ENCODE assay signal across 21 cellular contexts in the genomic region with DNA sequence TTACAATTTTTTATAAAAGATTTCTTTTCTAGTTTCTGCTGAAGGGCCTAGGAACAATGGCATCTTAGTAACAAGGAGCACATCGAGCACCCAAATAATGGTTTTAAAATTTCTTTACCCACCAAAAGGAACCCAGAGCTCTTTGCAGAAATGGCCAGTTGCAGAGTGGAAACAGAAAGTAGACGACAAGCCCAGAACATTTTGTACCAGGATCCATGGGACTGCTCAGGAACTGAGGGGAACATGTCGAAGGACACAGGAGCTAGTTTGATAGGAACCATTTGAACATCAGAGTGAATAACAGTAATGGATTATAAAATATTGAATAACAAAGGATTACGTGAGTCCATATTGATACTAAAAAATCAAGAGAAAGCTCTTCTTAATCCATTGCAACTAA. TPM values are rescaled to one million over a fixed set of nuclear protein-coding genes. Genes with fewer than 3 reads are reported as not detected.
DNase-seq lines count a peak whose midpoint lies in the region; ATAC-seq, FAIRE-seq and TF ChIP-seq lines count a peak whose summit lies in the region.
"Had no signal": no experiment of that assay in that cellular context is flagged by ENCODE, and none has a peak within 500 bp of the region (broad histone marks: within the 10 kb centered on the region; RNA-seq: fewer than 3 reads in every experiment).

No MANE protein-coding gene starts in this region.

- H3K27me3 ChIP-seq in PC-9 (ENCODE audit: insufficient read depth, low read depth) (no peaks in the 10 kb centered on the region), astrocyte (ENCODE audit: insufficient read depth, low read length) (no peaks in the 10 kb centered on the region), right lobe of liver (no peaks in the 10 kb centered on the region), transverse colon (no peaks in the 10 kb centered on the region)

- no peaks in the 10 kb centered on the region for H3K9me2 ChIP-seq in PC-9 (ENCODE audit: insufficient read depth)

- ATAC-seq in left ventricle myocardium superior (peak; percentile 56), Right ventricle myocardium superior (ENCODE audit: poor library complexity) (no peak), right lobe of liver (peak in 3 of 4 donors; percentile 34 to 53 (median 42)), omental fat pad (ENCODE audit: low FRiP score) (no peak)

- H3K27ac Mint-ChIP-seq in astrocyte (ENCODE audit: unreplicated experiment) = peak overlapping the region; percentile 35
- H3K27ac Mint-ChIP-seq: HFFc6 had no signal

- no peak overlapping the region for H3K9ac ChIP-seq in astrocyte (ENCODE audit: low read length)

- H3K36me3 ChIP-seq in PC-9 (ENCODE audit: low read depth) (no peaks in the 10 kb centered on the region), astrocyte (ENCODE audit: insufficient read depth, low read length) (no peaks in the 10 kb centered on the region), right lobe of liver (no peaks in the 10 kb centered on the region), transverse colon (no peaks in the 10 kb centered on the region)
- H3K36me3 ChIP-seq: HAP-1 had no signal

- no peak overlapping the region for H3K27ac ChIP-seq in PC-9
- H3K27ac ChIP-seq in astrocyte (ENCODE audit: low read depth, low read length) = no peak overlapping the region
- peak overlapping the region in 1 of 3 donors; percentile 25 for H3K27ac ChIP-seq in right lobe of liver
- no peak overlapping the region for H3K27ac ChIP-seq in transverse colon

- peaks cover 56% of the 10 kb centered on the region for H3K4me1 Mint-ChIP-seq in astrocyte (ENCODE audit: low read depth, unreplicated experiment)

- H2AFZ ChIP-seq in PC-9 (no peak overlapping the region), astrocyte (ENCODE audit: low read depth, low read length) (no peak overlapping the region)

- DNase-seq in left ventricle myocardium superior (no peak), Right ventricle myocardium superior (no peak), PC-9 (no peak), astrocyte (ENCODE audit: low read depth) (no peak), right lobe of liver (no peak), NCI-H524 treated with DMSO at 0.1 percent for 48 hours (lab: John Stamatoyannopoulos, UW) (no peak), transverse colon (no peak), omental fat pad (ENCODE audit: low spot score) (no peak)
- DNase-seq: 8988T; C1 segment of cervical spinal cord; Calu3; CD4-positive, alpha-beta memory T cell; COR-L47; DMS53; DND-41; GOT3; HFFc6 had no signal

- intact Hi-C loops in left ventricle myocardium superior (cut with micrococcal nuclease) (no loop called here), Right ventricle myocardium superior (cut with DNase I) (no loop called here), PC-9 (cut with micrococcal nuclease; ENCODE audit: unreplicated experiment) (no loop called here), right lobe of liver (cut with DNase I) (no loop called here), transverse colon (cut with DNase I; ENCODE audit: low total_unique reads) (no loop called here)

- TF ChIP-seq POLR2A in right lobe of liver (IDR thresholded peaks at IDR 0.05) (no peak), transverse colon (IDR thresholded peaks at IDR 0.05) (no peak)

- TF ChIP-seq EP300 in transverse colon (IDR thresholded peaks at IDR 0.05; ENCODE audit: low read depth) = no peak

- TF ChIP-seq CTCF in PC-9 (conservative IDR thresholded peaks at IDR 0.05) (no peak), astrocyte (IDR thresholded peaks at IDR 0.05; ENCODE audit: insufficient read depth, low read depth, low read length) (no peak), right lobe of liver (IDR thresholded peaks at IDR 0.05) (no peak), transverse colon (IDR thresholded peaks at IDR 0.05) (no peak), omental fat pad (IDR thresholded peaks at IDR 0.05) (no peak)

- H3K9me3 ChIP-seq in PC-9 (ENCODE audit: insufficient read depth, low read depth) (no peaks in the 10 kb centered on the region; the same call in 1 of the 2 replicates), astrocyte (ENCODE audit: insufficient read depth, low read depth, low read length) (no peaks in the 10 kb centered on the region), right lobe of liver (no peaks in the 10 kb centered on the region), transverse colon (no peaks in the 10 kb centered on the region)
- H3K9me3 ChIP-seq: HAP-1 had no signal

- FAIRE-seq in astrocyte (lab: Jason Lieb, UNC) = no peak
- FAIRE-seq: G401.6, GM12892, H54 had no signal

- H3K4me2 ChIP-seq in PC-9 (no peak overlapping the region), astrocyte (ENCODE audit: low read length) (no peak overlapping the region)

- H3K4me3 ChIP-seq in PC-9 (no peak overlapping the region), astrocyte (ENCODE audit: insufficient read depth, low read depth, low read length) (no peak overlapping the region), right lobe of liver (no peak overlapping the region), transverse colon (no peak overlapping the region)
- H3K4me3 ChIP-seq: HAP-1 had no signal

- peaks cover 61% of the 10 kb centered on the region for H3K4me1 ChIP-seq in PC-9 (replicated peaks; ENCODE audit: insufficient read depth)
- peaks cover 36% of the 10 kb centered on the region for H3K4me1 ChIP-seq in astrocyte (ENCODE audit: insufficient read depth, low read length)
- peaks cover 0 to 30% (median 9%) of the 10 kb centered on the region in 4 donors for H3K4me1 ChIP-seq in right lobe of liver
- peaks cover 4 to 41% (median 12%) of the 10 kb centered on the region in 4 donors for H3K4me1 ChIP-seq in transverse colon

- peaks cover 80% of the 10 kb centered on the region for H3K79me2 ChIP-seq in PC-9 (ENCODE audit: low read depth)
- peaks cover 100% of the 10 kb centered on the region for H3K79me2 ChIP-seq in astrocyte (ENCODE audit: insufficient read depth, low read length)

- H4K20me1 ChIP-seq in PC-9 (ENCODE audit: insufficient read depth) (no peaks in the 10 kb centered on the region), astrocyte (ENCODE audit: insufficient read depth, low read length) (peaks cover 92% of the 10 kb centered on the region)

- POLR2A ChIA-PET in PC-9 (lab: Charles Lee; ENCODE audit: unreplicated experiment) = interaction anchor here (0.6 kb wide), 1 partner anchor 18 kb away, joined by 3 read pairs; no protein-coding TSS in a partner anchor

- 52% methylated on average over 4 of the region's 4 CpGs for WGBS in right lobe of liver (ENCODE audit: insufficient coverage, low coverage, low lambda C conversion rate, missing lambda C conversion rate)
- 81 to 84% methylated on average over 3 to 4 of the region's 4 CpGs for WGBS in transverse colon (ENCODE audit: low coverage in 1 of 2), 2 donors

- H3K9me3 Mint-ChIP-seq in astrocyte (ENCODE audit: unreplicated experiment) = no peaks in the 10 kb centered on the region
- H3K9me3 Mint-ChIP-seq: HFFc6 had no signal

- CTCF ChIA-PET in PC-9 (lab: Charles Lee) = no interaction called here

- no peaks in the 10 kb centered on the region for H3K27me3 Mint-ChIP-seq in astrocyte (ENCODE audit: low read depth, unreplicated experiment)
- H3K27me3 Mint-ChIP-seq: CD4-positive, alpha-beta memory T cell had no signal

- peaks cover 16% of the 10 kb centered on the region; the same call in 1 of the 2 replicates for H3F3A ChIP-seq in PC-9 (ENCODE audit: insufficient read depth, low read depth)

- H3K36me3 Mint-ChIP-seq in astrocyte (ENCODE audit: low read depth, unreplicated experiment) = peaks cover 4% of the 10 kb centered on the region
- H3K36me3 Mint-ChIP-seq: CD4-positive, alpha-beta memory T cell had no signal

- BruUV-seq in PC-9 (replicated peaks; lab: Mats Ljungman, UMichigan) = TSS peak; percentile 20

- in situ Hi-C loops in transverse colon (cut with MboI; ENCODE audit: low pct_ligation_motif_present in 1 of 4, low pct_unique_long_range_greater_than_20kb in 1 of 4, low sequenced_read_pairs in 3 of 4) = no loop called here

- no peak overlapping the region for H3K4me3 Mint-ChIP-seq in astrocyte (ENCODE audit: unreplicated experiment)
- H3K4me3 Mint-ChIP-seq: HFFc6 had no signal

RNA-seq across cellular contexts. Expression of gene PANX1, which starts 17.3 kb away (rescaled TPM):
- total RNA-seq in left ventricle myocardium superior (17.4 TPM), Right ventricle myocardium superior (21.7 TPM), PC-9 (2021) (10.5 and 12.6 TPM in 2 replicates), astrocyte (42.1 and 46.8 TPM in 2 replicates), right lobe of liver (10 to 100 TPM in 5 of 6 experiments, 1 to 10 TPM in 1; 9.3 to 20.4 (median 13.7) TPM), transverse colon (10 to 100 TPM in 3 of 4 donors, 1 to 10 TPM in 1; 9.0 to 20.1 (median 11.3) TPM), omental fat pad (10 to 100 TPM; 16.7 to 77.6 (median 30.4) TPM)

Comparison
In these comparisons a context has a peak if more than half of its experiments do, and no peak if none do; other contexts are left out.
1. ATAC-seq: peak in left ventricle myocardium superior (single experiment) and right lobe of liver (3 of 4); none in Right ventricle myocardium superior (single experiment) and omental fat pad (single experiment).